Comparison of ENCODE assay signal across 9 cellular contexts in genomic region chr15:90666135-90666909, GRCh38. TPM values are rescaled to one million over a fixed set of nuclear protein-coding genes. Genes with fewer than 3 reads are reported as not detected.
DNase-seq lines count a peak whose midpoint lies in the region; ATAC-seq and TF ChIP-seq lines count a peak whose summit lies in the region.
"Had no signal": no experiment of that assay in that cellular context is flagged by ENCODE, and none has a peak within 500 bp of the region (broad histone marks: within the 10 kb centered on the region; RNA-seq: fewer than 3 reads in every experiment).

No MANE protein-coding gene starts in this region.

- H3K18ac ChIP-seq in mesenchymal stem cell (ENCODE audit: low read depth in 1 of 2, low read length in 2 of 2): no peak overlapping the region

- no peaks in the 10 kb centered on the region for H3K9me3 ChIP-seq in right atrium auricular region
- no peaks in the 10 kb centered on the region for H3K9me3 ChIP-seq in adrenal gland (replicated peaks in 1 of 3)
- no peaks in the 10 kb centered on the region for H3K9me3 ChIP-seq in mesenchymal stem cell (ENCODE audit: control insufficient read depth, low read length)

- no peaks in the 10 kb centered on the region for H3K27me3 ChIP-seq in right atrium auricular region
- H3K27me3 ChIP-seq in adrenal gland: no peaks in the 10 kb centered on the region
- H3K27me3 ChIP-seq in mesenchymal stem cell (ENCODE audit: control insufficient read depth in 1 of 2, insufficient read depth in 1 of 2, low read length in 2 of 2): no peaks in the 10 kb centered on the region
- no peaks in the 10 kb centered on the region for H3K27me3 ChIP-seq in brain microvascular endothelial cell (replicated peaks)

- H3K9ac ChIP-seq in mesenchymal stem cell (ENCODE audit: low read length): peak overlapping the region; percentile 94

- no peak for TF ChIP-seq POLR2A in adrenal gland (IDR thresholded peaks at IDR 0.05)

- ATAC-seq in Right ventricle myocardium superior (ENCODE audit: poor library complexity) (no peak), HG03175 (IDR thresholded peaks at IDR 0.05; ENCODE audit: unreplicated experiment) (no peak), HG03354 (IDR thresholded peaks at IDR 0.05; ENCODE audit: poor library complexity, severe bottlenecking, unreplicated experiment) (no peak)

- no peaks in the 10 kb centered on the region for H3K79me1 ChIP-seq in mesenchymal stem cell (replicated peaks; ENCODE audit: low read length, poor library complexity, severe bottlenecking)

- H3K4me1 ChIP-seq in right atrium auricular region (peaks cover 0 to 14% of the 10 kb centered on the region in 2 donors), adrenal gland (replicated peaks in 1 of 2) (peaks cover 0 to 5% of the 10 kb centered on the region in 2 donors), mesenchymal stem cell (ENCODE audit: control insufficient read depth, insufficient read depth, low read depth, low read length) (peaks cover 4% of the 10 kb centered on the region)

- no peak overlapping the region for H2BK15ac ChIP-seq in mesenchymal stem cell (ENCODE audit: low read depth, poor library complexity, severe bottlenecking)

- in situ Hi-C loops in brain microvascular endothelial cell (cut with HindIII; ENCODE audit: low pct_ligation_motif_present, low sequenced_read_pairs): no loop called here

- no peak overlapping the region for H2BK5ac ChIP-seq in mesenchymal stem cell (ENCODE audit: low read depth, low read length, poor library complexity, severe bottlenecking)

- H4K8ac ChIP-seq in mesenchymal stem cell (ENCODE audit: low read length): no peak overlapping the region

- no peak overlapping the region for H2BK120ac ChIP-seq in mesenchymal stem cell (ENCODE audit: low read depth, low read length)

- H2BK12ac ChIP-seq in mesenchymal stem cell (ENCODE audit: low read length in 2 of 2): no peak overlapping the region

- H2AK5ac ChIP-seq in mesenchymal stem cell (ENCODE audit: low read length, severe bottlenecking): no peak overlapping the region

- no peak overlapping the region for H3K23ac ChIP-seq in mesenchymal stem cell (ENCODE audit: low read length in 2 of 2)

- DNase-seq in right atrium auricular region (ENCODE audit: low spot score): no peak
- DNase-seq in Right ventricle myocardium superior: no peak
- DNase-seq in adrenal gland: no peak
- DNase-seq in mesenchymal stem cell: no peak
- DNase-seq in brain microvascular endothelial cell: no peak
- no peak for DNase-seq in NCI-H1417 (lab: John Stamatoyannopoulos, UW)
- DNase-seq: NCI-H2029 had no signal

- no peak overlapping the region for H3K14ac ChIP-seq in mesenchymal stem cell (ENCODE audit: low read length in 2 of 2)

- no peak overlapping the region for H3K4ac ChIP-seq in mesenchymal stem cell (ENCODE audit: low read depth in 1 of 2, low read length in 2 of 2)

- WGBS in adrenal gland, 4 donors: 84 to 89% (median 86%) methylated on average over 14 of the region's 14 CpGs
- WGBS in mesenchymal stem cell: 89% methylated on average over 14 of the region's 14 CpGs

- H3K36me3 ChIP-seq in right atrium auricular region: no peaks in the 10 kb centered on the region
- H3K36me3 ChIP-seq in adrenal gland (replicated peaks in 1 of 2): no peaks in the 10 kb centered on the region
- no peaks in the 10 kb centered on the region for H3K36me3 ChIP-seq in mesenchymal stem cell (ENCODE audit: control insufficient read depth in 1 of 2, insufficient read depth in 2 of 2, low read depth in 1 of 2, low read length in 2 of 2)
- no peaks in the 10 kb centered on the region for H3K36me3 ChIP-seq in brain microvascular endothelial cell (replicated peaks)

- TF ChIP-seq CTCF in right atrium auricular region (IDR thresholded peaks at IDR 0.05) (no peak), adrenal gland (IDR thresholded peaks at IDR 0.05) (no peak), brain microvascular endothelial cell (IDR thresholded peaks at IDR 0.05; ENCODE audit: low read depth, low read length, missing control alignments) (no peak)

- H3K4me2 ChIP-seq in mesenchymal stem cell (ENCODE audit: low read length, poor library complexity, severe bottlenecking): no peak overlapping the region

- no peak overlapping the region for H2AFZ ChIP-seq in mesenchymal stem cell (ENCODE audit: low read depth, low read length)

- H3K27ac ChIP-seq in right atrium auricular region (peak overlapping the region; percentile 94 to 96), adrenal gland (peak overlapping the region in 3 of 5 donors; percentile 88 to 93 (median 90)), mesenchymal stem cell (ENCODE audit: low read length, poor library complexity, severe bottlenecking) (no peak overlapping the region), brain microvascular endothelial cell (no peak overlapping the region)

- H4K91ac ChIP-seq in mesenchymal stem cell (ENCODE audit: low read length): no peak overlapping the region

- intact Hi-C loops in Right ventricle myocardium superior (cut with DNase I): no loop called here
- intact Hi-C loops in adrenal gland (cut with DNase I): no loop called here

- peak overlapping the region; percentile 78 to 79 for H3K4me3 ChIP-seq in right atrium auricular region
- peak overlapping the region in 2 of 4 donors; percentile 56 to 90 for H3K4me3 ChIP-seq in adrenal gland
- H3K4me3 ChIP-seq in mesenchymal stem cell (ENCODE audit: insufficient read depth in 1 of 2, low read depth in 1 of 2, low read length in 2 of 2): peak overlapping the region in 1 of 2 experiments; percentile 85
- H3K4me3 ChIP-seq in brain microvascular endothelial cell (ENCODE audit: low read depth, low read length): no peak overlapping the region

RNA-seq across cellular contexts. Expression of gene BLM, which starts 50.8 kb away (rescaled TPM):
- total RNA-seq in right atrium auricular region: 10 to 100 TPM; 19.3 to 26.7 TPM
- total RNA-seq in Right ventricle myocardium superior: 37.0 TPM
- 1 to 10 TPM in 6 of 8 donors, under 1 TPM in 2; 0.24 to 4.5 (median 1.2) TPM for total RNA-seq in adrenal gland
- polyA plus RNA-seq in adrenal gland: 1 to 10 TPM; 1.1 to 2.2 (median 1.4) TPM
- 2.2 TPM for polyA plus RNA-seq in mesenchymal stem cell (2013, experiment 1 of 2)
- 1.6 TPM for polyA plus RNA-seq in mesenchymal stem cell (2013, experiment 2 of 2)

Comparison
In these comparisons a context has a peak if more than half of its experiments do, and no peak if none do; other contexts are left out.
1. H3K27ac ChIP-seq: peak in right atrium auricular region (2 of 2) and adrenal gland (3 of 5); none in mesenchymal stem cell (single experiment) and brain microvascular endothelial cell (single experiment).